Comparison of ENCODE assay signal across 8 cellular contexts in the genomic region with DNA sequence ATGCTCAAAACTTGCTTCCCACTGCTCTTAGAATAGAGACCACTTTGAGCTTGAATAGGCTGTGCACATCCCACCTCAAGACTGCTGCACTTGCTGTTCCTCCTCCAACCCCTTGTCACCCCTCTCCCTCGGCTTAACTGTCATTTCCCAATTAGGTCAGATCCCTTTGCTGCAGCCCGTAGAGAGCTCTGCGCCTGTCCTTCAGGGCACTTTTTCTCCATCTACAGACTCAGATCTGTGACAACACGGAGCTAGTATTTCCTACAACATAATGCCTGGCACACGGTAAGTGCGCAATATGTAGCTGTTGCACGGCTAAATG. TPM values are rescaled to one million over a fixed set of nuclear protein-coding genes. Genes with fewer than 3 reads are reported as not detected.
DNase-seq lines count a peak whose midpoint lies in the region; ATAC-seq and TF ChIP-seq lines count a peak whose summit lies in the region.

No MANE protein-coding gene starts in this region.

- intact Hi-C loops in tibial artery (cut with DNase I; ENCODE audit: low total_unique reads) = no loop called here

- H3K27me3 ChIP-seq in tibial artery = no peaks in the 10 kb centered on the region

- H3K27ac Mint-ChIP-seq in activated naive CD4-positive, alpha-beta T cell treated with anti-CD3 and anti-CD28 coated beads, Interleukin-2, amount 50 U/mL, for 24 hours = peak overlapping the region; percentile 10

- no peak for TF ChIP-seq CTCF in tibial artery (IDR thresholded peaks at IDR 0.05)
- no peak for TF ChIP-seq CTCF in GM10266 (IDR thresholded peaks at IDR 0.05; ENCODE audit: control insufficient read depth, insufficient read depth, low read depth, missing control alignments)

- H3K4me1 ChIP-seq in tibial artery = peaks cover 0 to 42% (median 14%) of the 10 kb centered on the region in 4 donors

- H3K4me1 Mint-ChIP-seq in activated naive CD4-positive, alpha-beta T cell treated with anti-CD3 and anti-CD28 coated beads, Interleukin-2, amount 50 U/mL, for 24 hours = peaks cover 28% of the 10 kb centered on the region

- peaks cover 2% of the 10 kb centered on the region for H3K36me3 Mint-ChIP-seq in activated naive CD4-positive, alpha-beta T cell treated with anti-CD3 and anti-CD28 coated beads, Interleukin-2, amount 50 U/mL, for 24 hours

- no peaks in the 10 kb centered on the region for H3K9me3 Mint-ChIP-seq in activated naive CD4-positive, alpha-beta T cell treated with anti-CD3 and anti-CD28 coated beads, Interleukin-2, amount 50 U/mL, for 24 hours

- ATAC-seq in HG03354 (IDR thresholded peaks at IDR 0.05; ENCODE audit: poor library complexity, severe bottlenecking, unreplicated experiment) (peak; percentile 21), left lobe of liver (peak; percentile 35)

- H3K27ac ChIP-seq in angular gyrus (ENCODE audit: low read depth, low read length) (peak overlapping the region; percentile 16), tibial artery (peak overlapping the region; percentile 88)

- no peaks in the 10 kb centered on the region for H3K9me3 ChIP-seq in tibial artery

- no peaks in the 10 kb centered on the region for H3K36me3 ChIP-seq in tibial artery

- no peak for DNase-seq in activated naive CD4-positive, alpha-beta T cell treated with Interleukin-2 at 50 U/mL for 16 hours
- DNase-seq in left lobe of liver (ENCODE audit: low spot score) = no peak
- no peak for DNase-seq in tibial artery
- DNase-seq in AG08396 (ENCODE audit: low spot score) = no peak
- DNase-seq in GM10266 (ENCODE audit: extremely low spot score) = no peak

- H3K4me3 Mint-ChIP-seq in activated naive CD4-positive, alpha-beta T cell treated with anti-CD3 and anti-CD28 coated beads, Interleukin-2, amount 50 U/mL, for 24 hours = peak overlapping the region; percentile 77

- peak overlapping the region; percentile 72 to 73 for H3K4me3 ChIP-seq in tibial artery

- H3K27me3 Mint-ChIP-seq in activated naive CD4-positive, alpha-beta T cell treated with anti-CD3 and anti-CD28 coated beads, Interleukin-2, amount 50 U/mL, for 24 hours = no peaks in the 10 kb centered on the region

RNA-seq across cellular contexts. Expression of a gene that starts 0.5 kb away (rescaled TPM):
- 2.4 TPM for total RNA-seq in left lobe of liver

RNA-seq across cellular contexts. Expression of a gene that starts 31.3 kb away (rescaled TPM):
- 1.0 TPM for total RNA-seq in left lobe of liver
